Comparison of ENCODE assay signal across 21 cellular contexts in genomic region chr17:67573987-67574657, GRCh38.
DNase-seq lines count a peak whose midpoint lies in the region; ATAC-seq, FAIRE-seq and TF ChIP-seq lines count a peak whose summit lies in the region.
"Had no signal": no experiment of that assay in that cellular context is flagged by ENCODE, and none has a peak within 500 bp of the region (broad histone marks: within the 10 kb centered on the region; RNA-seq: fewer than 3 reads in every experiment).

No MANE protein-coding gene starts in this region.

- H3K4me3 Mint-ChIP-seq in immature natural killer cell = no peak overlapping the region
- H3K4me3 Mint-ChIP-seq: activated CD4-positive, alpha-beta T cell treated with anti-CD3 and anti-CD28 coated beads, Interleukin-2, amount 10 ng/mL, durations not matched to agents 7 days and 5 days had no signal

- intact Hi-C loops in kidney (cut with DNase I) = no loop called here

- peaks cover 10 to 23% of the 10 kb centered on the region in 2 donors for H3K4me1 ChIP-seq in kidney (ENCODE audit: control insufficient read depth in 1 of 2, insufficient read depth in 1 of 2, low read depth in 1 of 2, low read length in 2 of 2)
- H3K4me1 ChIP-seq: SJSA1, tibial nerve had no signal

- peaks cover 5 to 14% (median 6%) of the 10 kb centered on the region in 3 donors for H3K27me3 Mint-ChIP-seq in immature natural killer cell (ENCODE audit: low read depth in 3 of 3)
- H3K27me3 Mint-ChIP-seq: activated CD4-positive, alpha-beta T cell treated with anti-CD3 and anti-CD28 coated beads, Interleukin-2, amount 10 ng/mL, durations not matched to agents 7 days and 5 days had no signal

- no peak overlapping the region for H3K9ac ChIP-seq in kidney (ENCODE audit: low read length in 2 of 2)

- peak; percentile 76 for DNase-seq in DMS53 (lab: John Stamatoyannopoulos, UW)
- peak; percentile 41 for DNase-seq in NCI-H69 (lab: John Stamatoyannopoulos, UW)
- DNase-seq in immature natural killer cell = no peak
- no peak for DNase-seq in kidney
- DNase-seq in GM13976 (ENCODE audit: low spot score) = no peak
- no peak for DNase-seq in NOMO-1 (lab: John Stamatoyannopoulos, UW; ENCODE audit: unreplicated experiment in 2 of 2)
- DNase-seq: activated CD4-positive, alpha-beta T cell treated with anti-CD3 and anti-CD28 coated beads, Interleukin-2, amount 10 ng/mL, durations not matched to agents 7 days and 5 days; activated T-cell treated with anti-CD3 and anti-CD28 coated beads, Interleukin-2, amount 50 U/mL, for 48 hours; amygdala; DMS79; left lung; NCI-H1930; NCI-H510A treated with DMSO at 0.1 percent for 48 hours; pancreas; small intestine had no signal

- peaks cover 0 to 9% of the 10 kb centered on the region in 2 donors for H3K36me3 ChIP-seq in kidney (ENCODE audit: control insufficient read depth in 1 of 2, insufficient read depth in 2 of 2, low read length in 2 of 2)
- H3K36me3 ChIP-seq: HAP-1, left lung, pancreas, SJSA1 had no signal

- no peaks in the 10 kb centered on the region for H3K9me3 ChIP-seq in kidney (ENCODE audit: control insufficient read depth in 1 of 2, low read length in 2 of 2)
- H3K9me3 ChIP-seq: HAP-1, left lung, pancreas, tibial nerve had no signal

- peaks cover 6 to 10% (median 6%) of the 10 kb centered on the region in 3 donors for H3K36me3 Mint-ChIP-seq in immature natural killer cell

- TF ChIP-seq CTCF in kidney (IDR thresholded peaks at IDR 0.05; ENCODE audit: borderline replicate concordance, extremely low read depth, insufficient read depth) (no peak), GM13976 (IDR thresholded peaks at IDR 0.05; ENCODE audit: borderline replicate concordance, control extremely low read depth, extremely low read depth, insufficient read depth, missing control alignments) (no peak)

- no peak overlapping the region for H3K27ac ChIP-seq in kidney (ENCODE audit: low read depth in 2 of 2, low read length in 2 of 2)
- H3K27ac ChIP-seq: left lung, SJSA1, tibial nerve had no signal

- in situ Hi-C loops in GM13976 (cut with MboI; ENCODE audit: low sequenced_read_pairs, unreplicated experiment) = no loop called here

- H3K9me3 Mint-ChIP-seq in immature natural killer cell = no peaks in the 10 kb centered on the region
- H3K9me3 Mint-ChIP-seq: activated CD4-positive, alpha-beta T cell treated with anti-CD3 and anti-CD28 coated beads, Interleukin-2, amount 10 ng/mL, durations not matched to agents 7 days and 5 days had no signal

- peak overlapping the region in 1 of 2 donors; percentile 55 for H3K4me3 ChIP-seq in kidney (ENCODE audit: low read length in 2 of 2)
- H3K4me3 ChIP-seq: HAP-1, left lung, SJSA1, tibial nerve had no signal

- peaks cover 19 to 55% of the 10 kb centered on the region in 2 donors for H3K4me1 Mint-ChIP-seq in immature natural killer cell

- no peak for FAIRE-seq in kidney (lab: Jason Lieb, UNC)
- FAIRE-seq: endometrium, frontal cortex, pancreas, small intestine had no signal

- peak overlapping the region in 4 of 6 donors; percentile 3 to 55 (median 16) for H3K27ac Mint-ChIP-seq in immature natural killer cell
- H3K27ac Mint-ChIP-seq: activated CD4-positive, alpha-beta T cell treated with anti-CD3 and anti-CD28 coated beads, Interleukin-2, amount 10 ng/mL, durations not matched to agents 7 days and 5 days had no signal

- ATAC-seq in GM18517 (IDR thresholded peaks at IDR 0.05; ENCODE audit: unreplicated experiment) = peak; percentile 2
- ATAC-seq: left lung had no signal

Comparison
In these comparisons a context has a peak if more than half of its experiments do, and no peak if none do; other contexts are left out.
1. DNase-seq: peak in DMS53 (single experiment) and NCI-H69 (single experiment); none in immature natural killer cell (0 of 3), kidney (single experiment), GM13976 (single experiment) and NOMO-1 (0 of 2).